18 cellular contexts compared by ENCODE assay signal in genomic region chr22:49506010-49506400, GRCh38.
"Had no signal": no experiment of that assay in that cellular context is flagged by ENCODE, and none has a peak within 500 bp of the region (broad histone marks: within the 10 kb centered on the region; RNA-seq: fewer than 3 reads in every experiment).

No MANE protein-coding gene starts in this region.

- DNase-seq: KBM-7, MG63, NCI-H1048, NCI-H1105, NCI-H1417, NCI-H1436 treated with DMSO at 0.1 percent for 48 hours, NCI-H1694, NCI-H187 treated with DMSO at 0.1 percent for 48 hours, NCI-H2029 treated with DMSO at 0.1 percent for 48 hours, NCI-H2107, NCI-H2227 treated with DMSO at 0.1 percent for 48 hours, NCI-H524, NCI-H69, NCI-H774, RPMI8226, SHP77, SK-N-SH, SW 1271 had no signal

- H3K4me3 ChIP-seq: MG63 had no signal
